Comparison of ENCODE assay signal across 18 cellular contexts in genomic region chr1:93501829-93502369, GRCh38.
"Had no signal": no experiment of that assay in that cellular context is flagged by ENCODE, and none has a peak within 500 bp of the region (broad histone marks: within the 10 kb centered on the region; RNA-seq: fewer than 3 reads in every experiment).

No MANE protein-coding gene starts in this region.

- H3K4me1 ChIP-seq: upper lobe of right lung had no signal

- H3K4me1 Mint-ChIP-seq: central memory CD8-positive, alpha-beta T cell had no signal

- H3K27ac Mint-ChIP-seq: activated CD8-positive, alpha-beta T cell treated with anti-CD3 and anti-CD28 coated beads, Interleukin-2, amount 10 ng/mL, durations not matched to agents 7 days and 5 days; activated naive CD8-positive, alpha-beta T cell; activated T-helper 2 cell treated with anti-CD3 and anti-CD28 coated beads, Interferon-gamma antibody, Interleukin-2, Interleukin-4, amounts not matched to agents 10 μg/mL and 5 μg/mL and 100 μg/mL, durations not matched to agents 14 hours and 24 hours and 36 hours; immature natural killer cell; T-helper 2 cell treated with Interferon-gamma antibody and Interleukin-4, amounts not matched to agents 5 μg/mL and 100 μg/mL, for 36 hours had no signal

- H3K36me3 Mint-ChIP-seq: activated naive CD8-positive, alpha-beta T cell; immature natural killer cell had no signal

- H3K27me3 ChIP-seq: upper lobe of right lung had no signal

- DNase-seq: activated CD4-positive, alpha-beta T cell treated with anti-CD3 and anti-CD28 coated beads for 1 hour; activated CD4-positive, alpha-beta T cell treated with anti-CD3 and anti-CD28 coated beads, Interleukin-2, amount 50 U/mL, for 1 hour; activated CD8-positive, alpha-beta T cell treated with anti-CD3 and anti-CD28 coated beads, Interleukin-2, amount 10 ng/mL, durations not matched to agents 7 days and 5 days; activated naive CD4-positive, alpha-beta T cell; activated T-cell treated with anti-CD3 and anti-CD28 coated beads, Interleukin-2, amount 50 U/mL, for 4 hours; effector memory CD4-positive, alpha-beta T cell; foreskin melanocyte; immature natural killer cell; retina; stimulated activated CD4-positive, alpha-beta T cell treated with anti-CD3 and anti-CD28 coated beads, Interleukin-2, amount 100 ng/mL, for 48 hours; stimulated activated naive CD4-positive, alpha-beta T cell treated with Interleukin-2 at 50 U/mL for 16 hours; upper lobe of right lung had no signal

- H3K9me3 ChIP-seq: upper lobe of right lung had no signal

- H3K27ac ChIP-seq: upper lobe of right lung had no signal

- ATAC-seq: activated CD8-positive, alpha-beta T cell treated with anti-CD3 and anti-CD28 coated beads, Interleukin-2, amount 10 ng/mL, durations not matched to agents 7 days and 5 days; activated T-cell treated with anti-CD3 and anti-CD28 coated beads, Interleukin-2, amount 50 U/mL, for 4 hours; esophagus mucosa; upper lobe of right lung had no signal

- H3K4me3 ChIP-seq: upper lobe of right lung had no signal

- H3K4me3 Mint-ChIP-seq: activated CD8-positive, alpha-beta T cell treated with anti-CD3 and anti-CD28 coated beads, Interleukin-2, amount 10 ng/mL, durations not matched to agents 7 days and 5 days; activated naive CD8-positive, alpha-beta T cell; activated T-cell treated with anti-CD3 and anti-CD28 coated beads, Interleukin-2, amount 50 U/mL, for 4 hours; central memory CD8-positive, alpha-beta T cell; immature natural killer cell; neural crest cell; T-helper 2 cell treated with Interferon-gamma antibody and Interleukin-4, amounts not matched to agents 5 μg/mL and 100 μg/mL, for 36 hours had no signal

- H3K9me3 Mint-ChIP-seq: activated T-cell treated with anti-CD3 and anti-CD28 coated beads, Interleukin-2, amount 50 U/mL, for 4 hours; activated T-helper 2 cell treated with anti-CD3 and anti-CD28 coated beads, Interferon-gamma antibody, Interleukin-2, Interleukin-4, amounts not matched to agents 10 μg/mL and 5 μg/mL and 100 μg/mL, durations not matched to agents 14 hours and 24 hours and 36 hours; central memory CD8-positive, alpha-beta T cell; neural crest cell; T-helper 2 cell treated with Interferon-gamma antibody and Interleukin-4, amounts not matched to agents 5 μg/mL and 100 μg/mL, for 36 hours had no signal

- H3K36me3 ChIP-seq: upper lobe of right lung had no signal
